ENCODE assay signal across 8 cellular contexts in genomic region chr4:69881173-69881773, GRCh38. TPM values are rescaled to one million over a fixed set of nuclear protein-coding genes. Genes with fewer than 3 reads are reported as not detected.
A peak's percentile ranks its signal among the peaks of the same experiment; 100 is the strongest.
DNase-seq lines count a peak whose midpoint lies in the region; ATAC-seq and TF ChIP-seq lines count a peak whose summit lies in the region.

No MANE protein-coding gene starts in this region.

- no peak overlapping the region for H3K27ac Mint-ChIP-seq in activated naive CD4-positive, alpha-beta T cell treated with anti-CD3 and anti-CD28 coated beads for 36 hours
- no peak overlapping the region for H3K27ac Mint-ChIP-seq in neural progenitor cell

- no peaks in the 10 kb centered on the region for H3K9me2 ChIP-seq in Karpas-422 (replicated peaks; ENCODE audit: insufficient read depth, low read length)

- peaks cover 5% of the 10 kb centered on the region for H3K9me3 Mint-ChIP-seq in activated naive CD4-positive, alpha-beta T cell treated with anti-CD3 and anti-CD28 coated beads for 36 hours
- H3K9me3 Mint-ChIP-seq in neural progenitor cell: peaks cover 9% of the 10 kb centered on the region

- CTCF ChIA-PET in activated naive CD4-positive, alpha-beta T cell treated with anti-CD3 and anti-CD28 coated beads for 36 hours (lab: Charles Lee): interaction anchor here (0.6 to 3.3 kb wide), 18 partner anchors 14 to 702 kb away, joined by 3 to 24 read pairs (median 4); no protein-coding TSS in a partner anchor

- H2AFZ ChIP-seq in Karpas-422 (ENCODE audit: low read length): no peak overlapping the region
- no peak overlapping the region for H2AFZ ChIP-seq in neural progenitor cell (replicated peaks)

- H3K9ac ChIP-seq in Karpas-422 (ENCODE audit: low read length) (no peak overlapping the region), neural progenitor cell (no peak overlapping the region)

- H3K27ac ChIP-seq in Karpas-422 (ENCODE audit: low read length) (no peak overlapping the region), neural progenitor cell (no peak overlapping the region), ovary (no peak overlapping the region)

- no peaks in the 10 kb centered on the region for H3K4me1 ChIP-seq in Karpas-422 (ENCODE audit: low read length)
- H3K4me1 ChIP-seq in neural progenitor cell: no peaks in the 10 kb centered on the region
- H3K4me1 ChIP-seq in ovary (ENCODE audit: insufficient read depth): no peaks in the 10 kb centered on the region

- H3K27me3 Mint-ChIP-seq in activated naive CD4-positive, alpha-beta T cell treated with anti-CD3 and anti-CD28 coated beads for 36 hours (ENCODE audit: low read depth): peaks cover 1% of the 10 kb centered on the region
- peaks cover 2% of the 10 kb centered on the region for H3K27me3 Mint-ChIP-seq in neural progenitor cell (ENCODE audit: insufficient read depth, low read depth)

- H3K36me3 ChIP-seq in Karpas-422 (ENCODE audit: insufficient read depth, low read length) (no peaks in the 10 kb centered on the region), neural progenitor cell (no peaks in the 10 kb centered on the region), ovary (no peaks in the 10 kb centered on the region)

- H4K20me1 ChIP-seq in Karpas-422 (ENCODE audit: insufficient read depth, low read depth, low read length) (no peaks in the 10 kb centered on the region), neural progenitor cell (ENCODE audit: low read depth) (no peaks in the 10 kb centered on the region)

- TF ChIP-seq POLR2A in ovary (IDR thresholded peaks at IDR 0.05): no peak

- H3K36me3 Mint-ChIP-seq in activated naive CD4-positive, alpha-beta T cell treated with anti-CD3 and anti-CD28 coated beads for 36 hours (ENCODE audit: low read depth): no peaks in the 10 kb centered on the region
- H3K36me3 Mint-ChIP-seq in neural progenitor cell: no peaks in the 10 kb centered on the region

- TF ChIP-seq EP300 in ovary (IDR thresholded peaks at IDR 0.05): no peak

- H3K9me3 ChIP-seq in Karpas-422 (ENCODE audit: low read length) (no peaks in the 10 kb centered on the region), neural progenitor cell (ENCODE audit: low read depth) (no peaks in the 10 kb centered on the region), ovary (no peaks in the 10 kb centered on the region)

- ATAC-seq in GM21515 (IDR thresholded peaks at IDR 0.05; ENCODE audit: unreplicated experiment): peak; percentile 89

- DNase-seq in activated naive CD4-positive, alpha-beta T cell treated with anti-CD3 and anti-CD28 coated beads for 36 hours: peak; percentile 39
- no peak for DNase-seq in activated naive CD4-positive, alpha-beta T cell treated with Interleukin-2 at 50 U/mL for 16 hours
- peak; percentile 63 for DNase-seq in Karpas-422
- peak; percentile 33 for DNase-seq in SW480 (ENCODE audit: low spot score)
- no peak for DNase-seq in epithelial cell of proximal tubule (ENCODE audit: low read depth)
- DNase-seq in neural progenitor cell (ENCODE audit: low spot score): peak; percentile 63
- no peak for DNase-seq in ovary

- no peak overlapping the region for H3K4me3 Mint-ChIP-seq in activated naive CD4-positive, alpha-beta T cell treated with anti-CD3 and anti-CD28 coated beads for 36 hours
- no peak overlapping the region for H3K4me3 Mint-ChIP-seq in neural progenitor cell

- H3K4me2 ChIP-seq in Karpas-422 (ENCODE audit: low read depth, low read length, poor library complexity, severe bottlenecking) (no peak overlapping the region), neural progenitor cell (no peak overlapping the region)

- H3K4me3 ChIP-seq in Karpas-422 (ENCODE audit: low read length) (no peak overlapping the region), epithelial cell of proximal tubule (ENCODE audit: low read depth, low read length) (no peak overlapping the region), neural progenitor cell (no peak overlapping the region), ovary (no peak overlapping the region)

- peak; percentile 97 for TF ChIP-seq CTCF in epithelial cell of proximal tubule (conservative IDR thresholded peaks at IDR 0.05; ENCODE audit: low read depth, low read length)
- peak; percentile 88 for TF ChIP-seq CTCF in neural progenitor cell (IDR thresholded peaks at IDR 0.05)
- peak in 1 of 3 donors; percentile 15 for TF ChIP-seq CTCF in ovary (IDR thresholded peaks at IDR 0.05)

- H3K4me1 Mint-ChIP-seq in activated naive CD4-positive, alpha-beta T cell treated with anti-CD3 and anti-CD28 coated beads for 36 hours (ENCODE audit: low read depth): peaks cover 3% of the 10 kb centered on the region
- no peaks in the 10 kb centered on the region for H3K4me1 Mint-ChIP-seq in neural progenitor cell

- H3F3A ChIP-seq in neural progenitor cell (ENCODE audit: low read depth): no peaks in the 10 kb centered on the region

- H3K27me3 ChIP-seq in Karpas-422 (ENCODE audit: low read length) (no peaks in the 10 kb centered on the region), neural progenitor cell (no peaks in the 10 kb centered on the region), ovary (no peaks in the 10 kb centered on the region)

- H3K79me2 ChIP-seq in Karpas-422 (ENCODE audit: low read length): no peaks in the 10 kb centered on the region
- no peaks in the 10 kb centered on the region for H3K79me2 ChIP-seq in neural progenitor cell (ENCODE audit: low read depth)

- intact Hi-C loops in activated naive CD4-positive, alpha-beta T cell treated with anti-CD3 and anti-CD28 coated beads for 36 hours (cut with micrococcal nuclease): loop anchor here (1.0 to 10.0 kb wide), 7 partner anchors 50 to 1606 kb away; no protein-coding TSS in a partner anchor
- intact Hi-C loops in ovary (cut with DNase I): no loop called here

RNA-seq across cellular contexts. Expression of gene SULT1E1, which starts 21.3 kb away (rescaled TPM):
- not detected for total RNA-seq in activated naive CD4-positive, alpha-beta T cell treated with anti-CD3 and anti-CD28 coated beads for 36 hours
- not detected in 2 replicates for total RNA-seq in Karpas-422 (2014; rRNA removed; shearing (Covaris generic); ENCODE audit: low replicate concordance)
- total RNA-seq in epithelial cell of proximal tubule: 0.43 TPM in 1 of 2 replicates, not detected in the other
- total RNA-seq in neural progenitor cell (ENCODE audit: low replicate concordance): not detected in 2 replicates
- under 1 TPM in 5 of 7 donors, not detected in 2; 0.12 to 0.65 (median 0.25) TPM for total RNA-seq in ovary
- under 1 TPM in 1 of 2 donors, not detected in 1; 0.17 TPM for polyA plus RNA-seq in ovary

RNA-seq across cellular contexts. Expression of gene CSN1S1, which starts 49.6 kb away (rescaled TPM):
- not detected for total RNA-seq in activated naive CD4-positive, alpha-beta T cell treated with anti-CD3 and anti-CD28 coated beads for 36 hours
- not detected in 2 replicates for total RNA-seq in Karpas-422 (2014; rRNA removed; shearing (Covaris generic); ENCODE audit: low replicate concordance)
- total RNA-seq in epithelial cell of proximal tubule (not detected in 2 replicates), neural progenitor cell (ENCODE audit: low replicate concordance) (not detected in 2 replicates), ovary (not detected)
- not detected for polyA plus RNA-seq in ovary

Comparison
In these comparisons a context has a peak if more than half of its experiments do, and no peak if none do; other contexts are left out.
1. DNase-seq: peak in activated naive CD4-positive, alpha-beta T cell treated with anti-CD3 and anti-CD28 coated beads for 36 hours (single experiment), Karpas-422 (single experiment), SW480 (single experiment) and neural progenitor cell (single experiment); none in activated naive CD4-positive, alpha-beta T cell treated with Interleukin-2 at 50 U/mL for 16 hours (single experiment), epithelial cell of proximal tubule (single experiment) and ovary (0 of 5).